In genomic region chr3:4600526-4600925, GRCh38 we compare ENCODE assay signal across 18 cellular contexts.
"Had no signal": no experiment of that assay in that cellular context is flagged by ENCODE, and none has a peak within 500 bp of the region (broad histone marks: within the 10 kb centered on the region; RNA-seq: fewer than 3 reads in every experiment).

No MANE protein-coding gene starts in this region.

- H3K4me3 ChIP-seq: heart left ventricle, skin epidermis, stomach had no signal

- DNase-seq: dermis blood vessel endothelial cell; effector CD4-positive, alpha-beta T cell; endodermal cell; erythroblast; heart left ventricle; hypothalamus; kidney glomerular epithelial cell; mammary epithelial cell; posterior cingulate gyrus; stimulated activated CD4-positive, alpha-beta T cell treated with anti-CD3 and anti-CD28 coated beads, Interleukin-2, amount 100 ng/mL, for 24 hours; stimulated activated CD4-positive, alpha-beta T cell treated with anti-CD3 and anti-CD28 coated beads, Interleukin-4, amount 100 ng/mL, for 4 hours; stimulated activated naive CD4-positive, alpha-beta T cell; stomach; substantia nigra; trophoblast cell had no signal

- ATAC-seq: left lobe of liver, sciatic nerve had no signal

- H3K27me3 ChIP-seq: heart left ventricle, stomach had no signal

- H3K9me3 Mint-ChIP-seq: endodermal cell had no signal

- H3K27ac Mint-ChIP-seq: endodermal cell had no signal

- H3K4me3 Mint-ChIP-seq: endodermal cell had no signal

- H3K27ac ChIP-seq: heart left ventricle, skin epidermis, stomach had no signal
